ENCODE assay signal across 8 cellular contexts in genomic region chrX:153926594-153926862, GRCh38. TPM values are rescaled to one million over a fixed set of nuclear protein-coding genes. Genes with fewer than 3 reads are reported as not detected.
DNase-seq lines count a peak whose midpoint lies in the region; ATAC-seq, FAIRE-seq and TF ChIP-seq lines count a peak whose summit lies in the region.

No MANE protein-coding gene starts in this region.

- intact Hi-C loops in lower lobe of right lung (cut with DNase I) = no loop called here

- no peak for FAIRE-seq in GM19239 (lab: Jason Lieb, UNC)

- H3K9me3 Mint-ChIP-seq in activated naive CD4-positive, alpha-beta T cell treated with anti-CD3 and anti-CD28 coated beads, Interleukin-2, amount 10 ng/mL, durations not matched to agents 7 days and 5 days = no peaks in the 10 kb centered on the region
- no peaks in the 10 kb centered on the region for H3K9me3 Mint-ChIP-seq in activated T-helper 17 cell treated with anti-CD3 and anti-CD28 coated beads, Interleukin-2, amount 50 U/mL, for 72 hours

- H3K4me3 Mint-ChIP-seq in activated naive CD4-positive, alpha-beta T cell treated with anti-CD3 and anti-CD28 coated beads, Interleukin-2, amount 10 ng/mL, durations not matched to agents 7 days and 5 days = peak overlapping the region; percentile 86
- H3K4me3 Mint-ChIP-seq in activated T-helper 17 cell treated with anti-CD3 and anti-CD28 coated beads, Interleukin-2, amount 50 U/mL, for 72 hours = peak overlapping the region; percentile 88

- H3K27me3 Mint-ChIP-seq in activated naive CD4-positive, alpha-beta T cell treated with anti-CD3 and anti-CD28 coated beads, Interleukin-2, amount 10 ng/mL, durations not matched to agents 7 days and 5 days = no peaks in the 10 kb centered on the region
- H3K27me3 Mint-ChIP-seq in activated T-helper 17 cell treated with anti-CD3 and anti-CD28 coated beads, Interleukin-2, amount 50 U/mL, for 72 hours = no peaks in the 10 kb centered on the region

- peaks cover 39% of the 10 kb centered on the region for H3K4me1 ChIP-seq in lower lobe of right lung
- peaks cover 16 to 82% (median 45%) of the 10 kb centered on the region in 4 donors for H3K4me1 ChIP-seq in upper lobe of left lung

- no peak for TF ChIP-seq EP300 in upper lobe of left lung (IDR thresholded peaks at IDR 0.05)

- peaks cover 42% of the 10 kb centered on the region for H3K4me1 Mint-ChIP-seq in activated naive CD4-positive, alpha-beta T cell treated with anti-CD3 and anti-CD28 coated beads, Interleukin-2, amount 10 ng/mL, durations not matched to agents 7 days and 5 days
- peaks cover 7% of the 10 kb centered on the region for H3K4me1 Mint-ChIP-seq in activated T-helper 17 cell treated with anti-CD3 and anti-CD28 coated beads, Interleukin-2, amount 50 U/mL, for 72 hours

- TF ChIP-seq CTCF in lower lobe of right lung (IDR thresholded peaks at IDR 0.05) (no peak), upper lobe of left lung (IDR thresholded peaks at IDR 0.05) (no peak)

- DNase-seq in activated naive CD4-positive, alpha-beta T cell treated with anti-CD3 and anti-CD28 coated beads, Interleukin-2, amount 10 ng/mL, durations not matched to agents 7 days and 5 days = no peak
- DNase-seq in activated naive CD4-positive, alpha-beta T cell treated with anti-CD3 and anti-CD28 coated beads, Interleukin-2, amount 50 U/mL, for 16 hours = no peak
- no peak for DNase-seq in lower lobe of right lung
- no peak for DNase-seq in upper lobe of left lung
- no peak for DNase-seq in activated CD8-positive, alpha-beta memory T cell treated with anti-CD3 and anti-CD28 coated beads, Interleukin-2, amount 50 U/mL, for 48 hours
- DNase-seq in GM19239 (ENCODE audit: insufficient read length, low spot score) = no peak

- CTCF ChIA-PET in activated naive CD4-positive, alpha-beta T cell treated with anti-CD3 and anti-CD28 coated beads, Interleukin-2, amount 10 ng/mL, durations not matched to agents 7 days and 5 days (lab: Charles Lee) = interaction anchor here (14.7 kb wide), 1 partner anchor 22 kb away, joined by 241 read pairs; the partner anchor contains the start of gene RENBP

- ATAC-seq in activated T-helper 17 cell treated with anti-CD3 and anti-CD28 coated beads, Interleukin-2, amount 50 U/mL, for 72 hours (replicated peaks) = no peak
- ATAC-seq in lower lobe of right lung (no peak), upper lobe of left lung (ENCODE audit: low FRiP score in 2 of 2) (no peak), HG03565 (IDR thresholded peaks at IDR 0.05; ENCODE audit: unreplicated experiment) (no peak)

- no peak for TF ChIP-seq POLR2A in upper lobe of left lung (IDR thresholded peaks at IDR 0.05)

- H3K27me3 ChIP-seq in lower lobe of right lung (ENCODE audit: low read depth) (no peaks in the 10 kb centered on the region), upper lobe of left lung (peaks cover 0 to 5% (median 0%) of the 10 kb centered on the region in 4 donors)

- WGBS in upper lobe of left lung, 2 donors = 16% methylated on average over 4 of the region's 4 CpGs; no CpG with 5 or more reads in 1 of the 2 donors

- peak overlapping the region; percentile 99 for H3K27ac Mint-ChIP-seq in activated naive CD4-positive, alpha-beta T cell treated with anti-CD3 and anti-CD28 coated beads, Interleukin-2, amount 10 ng/mL, durations not matched to agents 7 days and 5 days
- H3K27ac Mint-ChIP-seq in activated T-helper 17 cell treated with anti-CD3 and anti-CD28 coated beads, Interleukin-2, amount 50 U/mL, for 72 hours = peak overlapping the region; percentile 91

- H3K36me3 ChIP-seq in lower lobe of right lung (peaks cover 20% of the 10 kb centered on the region), upper lobe of left lung (peaks cover 0 to 19% (median 7%) of the 10 kb centered on the region in 4 donors)

- H3K9me3 ChIP-seq in lower lobe of right lung (no peaks in the 10 kb centered on the region), upper lobe of left lung (no peaks in the 10 kb centered on the region)

- H3K27ac ChIP-seq in lower lobe of right lung = peak overlapping the region; percentile 95
- H3K27ac ChIP-seq in upper lobe of left lung = peak overlapping the region; percentile 92 to 98 (median 95)

- peaks cover 34% of the 10 kb centered on the region for H3K36me3 Mint-ChIP-seq in activated naive CD4-positive, alpha-beta T cell treated with anti-CD3 and anti-CD28 coated beads, Interleukin-2, amount 10 ng/mL, durations not matched to agents 7 days and 5 days
- peaks cover 39% of the 10 kb centered on the region for H3K36me3 Mint-ChIP-seq in activated T-helper 17 cell treated with anti-CD3 and anti-CD28 coated beads, Interleukin-2, amount 50 U/mL, for 72 hours (ENCODE audit: low read depth)

- H3K4me3 ChIP-seq in lower lobe of right lung = peak overlapping the region; percentile 64
- peak overlapping the region in 3 of 4 donors; percentile 50 to 62 (median 59) for H3K4me3 ChIP-seq in upper lobe of left lung

RNA-seq across cellular contexts. Expression of gene ARHGAP4, which starts 0.5 kb away (rescaled TPM):
- total RNA-seq in activated T-helper 17 cell treated with anti-CD3 and anti-CD28 coated beads, Interleukin-2, amount 50 U/mL, for 72 hours = 100 to 1,000 TPM; 105 to 147 TPM
- total RNA-seq in lower lobe of right lung (70.7 TPM), upper lobe of left lung (100 to 1,000 TPM in 2 of 6 donors, 10 to 100 TPM in 4; 33.4 to 353 (median 82.6) TPM)

RNA-seq across cellular contexts. Expression of gene NAA10, which starts 8.3 kb away (rescaled TPM):
- 100 to 1,000 TPM in 1 of 2 donors, 10 to 100 TPM in 1; 74.7 to 146 TPM for total RNA-seq in activated T-helper 17 cell treated with anti-CD3 and anti-CD28 coated beads, Interleukin-2, amount 50 U/mL, for 72 hours
- 69.2 TPM for total RNA-seq in lower lobe of right lung
- total RNA-seq in upper lobe of left lung = 100 to 1,000 TPM in 2 of 6 donors, 10 to 100 TPM in 4; 30.7 to 116 (median 76.2) TPM

RNA-seq across cellular contexts. Expression of gene RENBP, which starts 17.9 kb away (rescaled TPM):
- total RNA-seq in activated T-helper 17 cell treated with anti-CD3 and anti-CD28 coated beads, Interleukin-2, amount 50 U/mL, for 72 hours = 1 to 10 TPM; 4.7 to 4.9 TPM
- total RNA-seq in lower lobe of right lung (57.0 TPM), upper lobe of left lung (10 to 100 TPM; 32.8 to 81.7 (median 54.5) TPM)

RNA-seq across cellular contexts. Expression of gene AVPR2, which starts 22.1 kb away (rescaled TPM):
- total RNA-seq in activated T-helper 17 cell treated with anti-CD3 and anti-CD28 coated beads, Interleukin-2, amount 50 U/mL, for 72 hours = under 1 TPM in 1 of 2 donors, not detected in 1; 0.32 TPM
- total RNA-seq in lower lobe of right lung (1.9 TPM), upper lobe of left lung (1 to 10 TPM in 3 of 6 donors, not detected in 3; 1.2 to 2.8 (median 1.4) TPM)

RNA-seq across cellular contexts. Expression of gene L1CAM, which starts 40.6 kb away (rescaled TPM):
- total RNA-seq in activated T-helper 17 cell treated with anti-CD3 and anti-CD28 coated beads, Interleukin-2, amount 50 U/mL, for 72 hours = 1 to 10 TPM; 2.3 to 2.4 TPM
- total RNA-seq in lower lobe of right lung (1.6 TPM), upper lobe of left lung (10 to 100 TPM in 1 of 6 donors, 1 to 10 TPM in 2, under 1 TPM in 2, not detected in 1; 0.52 to 10.0 (median 1.1) TPM)
